Comparison of ENCODE assay signal across 10 cellular contexts in the genomic region with DNA sequence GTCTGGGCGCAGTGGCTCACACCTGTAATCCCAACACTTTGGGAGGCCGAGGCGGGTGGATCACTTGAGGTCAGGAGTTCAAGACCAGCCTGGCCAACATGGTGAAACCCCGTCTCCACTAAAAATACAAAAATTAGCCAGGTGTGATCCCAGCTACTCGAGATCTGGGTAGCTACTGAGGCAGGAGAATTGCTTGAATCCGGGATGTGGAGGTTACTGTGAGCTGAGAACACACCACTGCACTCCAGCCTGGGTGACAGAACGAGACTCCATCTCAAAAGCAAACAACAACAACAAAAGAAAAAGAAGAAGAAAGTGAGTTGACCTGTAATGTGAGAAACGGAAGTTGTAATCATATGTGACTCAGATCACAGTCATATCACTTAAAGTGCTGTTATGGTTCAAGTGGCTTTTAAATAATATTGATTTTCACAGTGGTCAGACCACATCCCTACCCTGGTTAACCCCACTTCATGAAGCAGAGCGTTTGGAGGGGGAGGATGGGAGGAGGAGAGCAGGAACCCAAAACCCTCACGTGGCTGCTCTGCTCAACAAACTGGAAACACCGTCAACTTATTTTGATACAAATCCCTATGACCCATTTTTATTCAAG. TPM values are rescaled to one million over a fixed set of nuclear protein-coding genes. Genes with fewer than 3 reads are reported as not detected.
A peak's percentile ranks its signal among the peaks of the same experiment; 100 is the strongest.
DNase-seq lines count a peak whose midpoint lies in the region; ATAC-seq lines count a peak whose summit lies in the region.
"Had no signal": no experiment of that assay in that cellular context is flagged by ENCODE, and none has a peak within 500 bp of the region (broad histone marks: within the 10 kb centered on the region; RNA-seq: fewer than 3 reads in every experiment).

No MANE protein-coding gene starts in this region.

- DNase-seq in AG08395 (ENCODE audit: low spot score) = peak; percentile 26
- peak; percentile 87 for DNase-seq in NCI-H2107 treated with DMSO at 0.1 percent for 48 hours (lab: John Stamatoyannopoulos, UW; ENCODE audit: unreplicated experiment)
- DNase-seq in T follicular helper cell (ENCODE audit: low read depth) = peak; percentile 9
- DNase-seq in activated T-cell treated with anti-CD3 and anti-CD28 coated beads, Interleukin-2, amount 50 U/mL, for 48 hours = peak; percentile 63 to 70
- DNase-seq in stimulated activated CD4-positive, alpha-beta T cell treated with anti-CD3 and anti-CD28 coated beads, Interleukin-15, amount 100 ng/mL, for 48 hours (ENCODE audit: low read depth in 2 of 2) = peak; percentile 30 to 59

- ATAC-seq in GM18517 (IDR thresholded peaks at IDR 0.05; ENCODE audit: unreplicated experiment) (peak; percentile 61), HG03066 (IDR thresholded peaks at IDR 0.05; ENCODE audit: low read depth, unreplicated experiment) (peak; percentile 63), esophagus mucosa (peak; percentile 18)

RNA-seq across cellular contexts. Expression of gene IGFL1, which starts 33.2 kb away (rescaled TPM):
- total RNA-seq in esophagus mucosa = 20.2 TPM
- total RNA-seq: endodermal cell, pulmonary artery endothelial cell had no signal

RNA-seq across cellular contexts. Expression of gene HIF3A, which starts 34.1 kb away (rescaled TPM):
- total RNA-seq in esophagus mucosa = 4.0 TPM

Comparison
In these comparisons a context has a peak if more than half of its experiments do, and no peak if none do; other contexts are left out.
1. Peak in every context shown above with its lines: DNase-seq and ATAC-seq.
2. DNase-seq: peak in every context shown above with its lines; median percentile 87 in NCI-H2107 treated with DMSO at 0.1 percent for 48 hours; 66 in activated T-cell treated with anti-CD3 and anti-CD28 coated beads, Interleukin-2, amount 50 U/mL, for 48 hours; 44 in stimulated activated CD4-positive, alpha-beta T cell treated with anti-CD3 and anti-CD28 coated beads, Interleukin-15, amount 100 ng/mL, for 48 hours; 26 in AG08395; 9 in T follicular helper cell.